9 cellular contexts compared by ENCODE assay signal in genomic region chr12:129911437-129912049, GRCh38. TPM values are rescaled to one million over a fixed set of nuclear protein-coding genes. Genes with fewer than 3 reads are reported as not detected.
A peak's percentile ranks its signal among the peaks of the same experiment; 100 is the strongest.
DNase-seq lines count a peak whose midpoint lies in the region; ATAC-seq, FAIRE-seq and TF ChIP-seq lines count a peak whose summit lies in the region.
"Had no signal": no experiment of that assay in that cellular context is flagged by ENCODE, and none has a peak within 500 bp of the region (broad histone marks: within the 10 kb centered on the region; RNA-seq: fewer than 3 reads in every experiment).

No MANE protein-coding gene starts in this region.

- POLR2A ChIA-PET in RWPE1 (lab: Yijun Ruan, JAX; ENCODE audit: low non-redundant PET) = no interaction called here

- no peak overlapping the region for H3K9ac ChIP-seq in Loucy (ENCODE audit: low read depth, low read length, poor library complexity, severe bottlenecking)

- H2AFZ ChIP-seq in Loucy (ENCODE audit: low read length) = no peak overlapping the region

- no peaks in the 10 kb centered on the region for H3K4me1 ChIP-seq in Loucy (ENCODE audit: insufficient read depth, low read length, poor library complexity, severe bottlenecking)
- H3K4me1 ChIP-seq in pancreas = no peaks in the 10 kb centered on the region

- ATAC-seq in GM21381 (IDR thresholded peaks at IDR 0.05; ENCODE audit: unreplicated experiment) = peak; percentile 86
- ATAC-seq in pancreas = peak; percentile 68 to 95 (median 92)

- no peaks in the 10 kb centered on the region for H3K9me3 ChIP-seq in Loucy (ENCODE audit: insufficient read depth, low read depth, low read length)
- no peaks in the 10 kb centered on the region for H3K9me3 ChIP-seq in pancreas

- H3K27ac ChIP-seq in RWPE1 (no peak overlapping the region), pancreas (no peak overlapping the region)

- H3K36me3 ChIP-seq in Loucy (ENCODE audit: insufficient read depth, low read length) (no peaks in the 10 kb centered on the region), pancreas (no peaks in the 10 kb centered on the region)

- 3% methylated on average over 8 of the region's 8 CpGs for WGBS in pancreas, 2 donors

- CTCF ChIA-PET in RWPE1 (lab: Yijun Ruan, JAX) = interaction anchor here (0.6 to 1.7 kb wide), 5 partner anchors 105 to 1652 kb away, joined by 3 to 6 read pairs (median 4); no protein-coding TSS in a partner anchor

- peak; percentile 85 for DNase-seq in NCI-H2081 (lab: John Stamatoyannopoulos, UW)
- DNase-seq in NCI-H2081 treated with DMSO at 0.1 percent for 48 hours (lab: John Stamatoyannopoulos, UW) = no peak
- peak; percentile 48 for DNase-seq in RWPE1 (ENCODE audit: low spot score)
- DNase-seq in foreskin fibroblast = peak in 1 of 2 donors; percentile 4
- peak; percentile 22 to 86 (median 62) for DNase-seq in pancreas
- DNase-seq in glomerular visceral epithelial cell (ENCODE audit: extremely low spot score) = no peak

- FAIRE-seq in pancreas (lab: Jason Lieb, UNC) = no peak

- H4K20me1 ChIP-seq in Loucy (ENCODE audit: insufficient read depth, low read length, poor library complexity, severe bottlenecking) = no peaks in the 10 kb centered on the region

- no peak overlapping the region for H3K4me3 ChIP-seq in Loucy (ENCODE audit: low read length, poor library complexity, severe bottlenecking)
- H3K4me3 ChIP-seq in foreskin fibroblast (ENCODE audit: low read depth in 1 of 2, low read length in 2 of 2) = no peak overlapping the region
- H3K4me3 ChIP-seq in pancreas = no peak overlapping the region

- no peaks in the 10 kb centered on the region for H3K27me3 ChIP-seq in Loucy (ENCODE audit: insufficient read depth, low read length, poor library complexity, severe bottlenecking)
- H3K27me3 ChIP-seq in pancreas = peaks cover 0 to 14% (median 0%) of the 10 kb centered on the region in 4 donors

- no peaks in the 10 kb centered on the region for H3K9me2 ChIP-seq in Loucy (replicated peaks; ENCODE audit: low read depth, low read length)

- H3K79me2 ChIP-seq in Loucy (ENCODE audit: insufficient read depth, low read length) = no peaks in the 10 kb centered on the region

- H3K4me2 ChIP-seq in Loucy (ENCODE audit: low read depth, low read length, poor library complexity, severe bottlenecking) = no peak overlapping the region

- no peaks in the 10 kb centered on the region for H3F3A ChIP-seq in Loucy (ENCODE audit: low read depth)

- TF ChIP-seq CTCF in Loucy (conservative IDR thresholded peaks at IDR 0.05; ENCODE audit: low read length) (peak; percentile 83), RWPE1 (conservative IDR thresholded peaks at IDR 0.05; ENCODE audit: low read depth) (0 out of 2 replicates have a peak, but pooled peaks have one; percentile 19), foreskin fibroblast (IDR thresholded peaks at IDR 0.05; ENCODE audit: low read depth, low read length) (peak; percentile 49), pancreas (IDR thresholded peaks at IDR 0.05) (peak; percentile 25 to 73 (median 64))

- intact Hi-C loops in pancreas (cut with DNase I) = loop anchor here in 1 of 3 donors (10.0 kb wide), 2 partner anchors 1127 to 1657 kb away; no protein-coding TSS in a partner anchor

RNA-seq across cellular contexts. Expression of gene TMEM132D, which starts 7.7 kb away (rescaled TPM):
- under 1 TPM; 0.19 to 0.98 (median 0.34) TPM for total RNA-seq in pancreas
- 1 to 10 TPM in 1 of 2 donors, under 1 TPM in 1; 0.53 to 2.8 TPM for polyA plus RNA-seq in pancreas
- polyA plus RNA-seq: AG04450 had no signal

Comparison
In these comparisons a context has a peak if more than half of its experiments do, and no peak if none do; other contexts are left out.
1. DNase-seq: peak in NCI-H2081 (2 of 2), RWPE1 (single experiment) and pancreas (6 of 6); none in NCI-H2081 treated with DMSO at 0.1 percent for 48 hours (single experiment) and glomerular visceral epithelial cell (single experiment).
2. CTCF ChIP-seq: peak in every context shown above with its lines; median percentile 83 in Loucy; 64 in pancreas; 49 in foreskin fibroblast; 19 in RWPE1.